In the genomic region with DNA sequence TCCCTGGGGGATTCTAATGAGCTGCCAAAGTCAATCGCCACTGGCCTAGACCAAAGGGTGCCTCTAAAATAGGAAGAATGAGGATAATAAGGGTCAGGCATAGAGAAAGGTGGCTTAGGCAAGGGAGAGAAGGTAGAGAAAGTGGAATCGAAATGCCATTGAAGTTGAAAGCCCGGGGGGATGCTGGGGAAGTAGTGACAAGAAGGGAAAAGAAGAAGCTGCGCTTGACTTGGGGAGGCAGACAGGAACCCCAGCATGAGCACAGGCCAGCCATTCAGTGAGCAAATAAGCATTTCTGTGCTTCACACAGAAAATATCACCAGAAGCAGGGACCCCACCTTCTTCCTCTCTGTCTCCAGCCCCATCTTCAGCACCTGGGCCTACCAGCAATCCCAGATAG, we compare ENCODE assay signal across 17 cellular contexts. TPM values are rescaled to one million over a fixed set of nuclear protein-coding genes. Genes with fewer than 3 reads are reported as not detected.
DNase-seq lines count a peak whose midpoint lies in the region; ATAC-seq and TF ChIP-seq lines count a peak whose summit lies in the region.
"Had no signal": no experiment of that assay in that cellular context is flagged by ENCODE, and none has a peak within 500 bp of the region (broad histone marks: within the 10 kb centered on the region; RNA-seq: fewer than 3 reads in every experiment).

No MANE protein-coding gene starts in this region.

- DNase-seq in activated T-cell treated with anti-CD3 and anti-CD28 coated beads, Interleukin-2, amount 50 U/mL, for 24 hours = peak; percentile 68
- no peak for DNase-seq in activated T-cell treated with anti-CD3 and anti-CD28 coated beads for 4 hours
- DNase-seq in activated CD8-positive, alpha-beta memory T cell treated with anti-CD3 and anti-CD28 coated beads, Interleukin-2, amount 50 U/mL, for 48 hours = peak; percentile 60
- no peak for DNase-seq in esophagus squamous epithelium (lab: John Stamatoyannopoulos, UW)
- DNase-seq in suprapubic skin (ENCODE audit: low spot score in 2 of 2) = no peak
- DNase-seq in NCI-H2081 treated with DMSO at 0.1 percent for 48 hours (lab: John Stamatoyannopoulos, UW) = no peak
- DNase-seq: endodermal cell, left cardiac atrium, MM.1S, NCI-H2029 treated with DMSO at 0.1 percent for 48 hours, NCI-H69, ovary had no signal

- WGBS in esophagus squamous epithelium, 2 donors = 66 to 77% methylated on average over 4 of the region's 4 CpGs
- WGBS in suprapubic skin = 84% methylated on average over 4 of the region's 4 CpGs

- no peaks in the 10 kb centered on the region for H3K9me3 Mint-ChIP-seq in activated T-cell treated with anti-CD3 and anti-CD28 coated beads, Interleukin-2, amount 50 U/mL, for 24 hours
- H3K9me3 Mint-ChIP-seq: endodermal cell had no signal

- H3K9me3 ChIP-seq in esophagus squamous epithelium = no peaks in the 10 kb centered on the region
- no peaks in the 10 kb centered on the region for H3K9me3 ChIP-seq in suprapubic skin
- H3K9me3 ChIP-seq: ovary had no signal

- TF ChIP-seq POLR2A in esophagus squamous epithelium (IDR thresholded peaks at IDR 0.05) (no peak), suprapubic skin (IDR thresholded peaks at IDR 0.05) (no peak)

- H3K27ac ChIP-seq in esophagus squamous epithelium (peak overlapping the region in 3 of 4 donors; percentile 16 to 59 (median 40)), suprapubic skin (no peak overlapping the region)
- H3K27ac ChIP-seq: C4-2B, ovary had no signal

- TF ChIP-seq CTCF in esophagus squamous epithelium (IDR thresholded peaks at IDR 0.05) = no peak
- no peak for TF ChIP-seq CTCF in suprapubic skin (IDR thresholded peaks at IDR 0.05)

- ATAC-seq in GM19397 (IDR thresholded peaks at IDR 0.05; ENCODE audit: unreplicated experiment) (no peak), HG03159 (IDR thresholded peaks at IDR 0.05; ENCODE audit: unreplicated experiment) (no peak)
- ATAC-seq: left cardiac atrium had no signal

- H3K4me3 ChIP-seq in esophagus squamous epithelium (peak overlapping the region; percentile 5 to 47 (median 26)), suprapubic skin (peak overlapping the region; percentile 10)
- H3K4me3 ChIP-seq: ovary had no signal

- intact Hi-C loops in esophagus squamous epithelium (cut with DNase I) = no loop called here

- H3K27me3 ChIP-seq in esophagus squamous epithelium (no peaks in the 10 kb centered on the region), suprapubic skin (no peaks in the 10 kb centered on the region)
- H3K27me3 ChIP-seq: ovary had no signal

- H3K4me1 Mint-ChIP-seq in activated T-cell treated with anti-CD3 and anti-CD28 coated beads, Interleukin-2, amount 50 U/mL, for 24 hours (ENCODE audit: low read depth) = peaks cover 36% of the 10 kb centered on the region

- peak overlapping the region; percentile 97 for H3K27ac Mint-ChIP-seq in activated T-cell treated with anti-CD3 and anti-CD28 coated beads, Interleukin-2, amount 50 U/mL, for 24 hours
- H3K27ac Mint-ChIP-seq: endodermal cell had no signal

- H3K4me3 Mint-ChIP-seq in activated T-cell treated with anti-CD3 and anti-CD28 coated beads, Interleukin-2, amount 50 U/mL, for 24 hours = peak overlapping the region; percentile 94
- H3K4me3 Mint-ChIP-seq: endodermal cell had no signal

- H3K36me3 Mint-ChIP-seq in activated T-cell treated with anti-CD3 and anti-CD28 coated beads, Interleukin-2, amount 50 U/mL, for 24 hours (ENCODE audit: low read depth) = peaks cover 70% of the 10 kb centered on the region

- no peaks in the 10 kb centered on the region for H3K4me1 ChIP-seq in esophagus squamous epithelium
- H3K4me1 ChIP-seq in suprapubic skin = no peaks in the 10 kb centered on the region

- H3K36me3 ChIP-seq in esophagus squamous epithelium (no peaks in the 10 kb centered on the region), suprapubic skin (no peaks in the 10 kb centered on the region)
- H3K36me3 ChIP-seq: ovary had no signal

- TF ChIP-seq EP300 in suprapubic skin (IDR thresholded peaks at IDR 0.05) = no peak

- no peaks in the 10 kb centered on the region for H3K27me3 Mint-ChIP-seq in activated T-cell treated with anti-CD3 and anti-CD28 coated beads, Interleukin-2, amount 50 U/mL, for 24 hours

RNA-seq across cellular contexts. Expression of a gene that starts 1.5 kb away (rescaled TPM):
- total RNA-seq in esophagus squamous epithelium (10 to 100 TPM in 1 of 4 donors, 1 to 10 TPM in 3; 2.1 to 14.7 (median 5.1) TPM), suprapubic skin (1 to 10 TPM in 1 of 4 donors, under 1 TPM in 1, not detected in 2; 0.39 to 1.7 TPM)
- total RNA-seq: A673, endodermal cell, SK-MEL-5 had no signal

Comparison
In these comparisons a context has a peak if more than half of its experiments do, and no peak if none do; other contexts are left out.
1. DNase-seq: peak in activated T-cell treated with anti-CD3 and anti-CD28 coated beads, Interleukin-2, amount 50 U/mL, for 24 hours (single experiment) and activated CD8-positive, alpha-beta memory T cell treated with anti-CD3 and anti-CD28 coated beads, Interleukin-2, amount 50 U/mL, for 48 hours (single experiment); none in activated T-cell treated with anti-CD3 and anti-CD28 coated beads for 4 hours (single experiment), esophagus squamous epithelium (single experiment), suprapubic skin (0 of 2) and NCI-H2081 treated with DMSO at 0.1 percent for 48 hours (single experiment).